ENCODE assay signal across 8 cellular contexts in the genomic region with DNA sequence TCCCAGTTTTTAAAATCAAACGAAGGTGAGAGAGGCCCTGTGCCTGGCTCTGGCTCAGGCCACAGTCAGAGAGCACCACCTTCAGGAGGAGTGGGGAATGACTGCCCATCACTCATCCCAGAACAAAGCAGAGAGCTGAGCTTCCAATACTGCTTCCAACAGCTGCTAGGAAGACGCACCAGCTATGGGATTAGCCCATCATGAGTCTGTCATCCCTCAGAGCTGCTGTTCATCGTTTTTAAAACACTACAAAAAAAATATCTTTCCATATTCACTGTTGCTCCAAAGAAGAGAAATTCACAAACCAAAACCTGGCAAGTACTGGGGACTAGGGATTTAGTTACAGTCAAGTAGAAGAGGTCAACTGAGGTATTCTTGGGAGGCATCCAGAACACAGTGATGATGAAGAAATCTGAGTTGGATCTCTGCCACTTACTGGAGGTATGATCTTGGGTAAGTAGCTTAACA.
DNase-seq lines count a peak whose midpoint lies in the region; ATAC-seq, FAIRE-seq and TF ChIP-seq lines count a peak whose summit lies in the region.

No MANE protein-coding gene starts in this region.

- no peak overlapping the region for H2AK9ac ChIP-seq in IMR-90 (replicated peaks; ENCODE audit: low read depth, low read length, poor library complexity)

- FAIRE-seq in kidney (lab: Jason Lieb, UNC), result no peak

- ATAC-seq in GM19035 (IDR thresholded peaks at IDR 0.05; ENCODE audit: unreplicated experiment) (peak; percentile 61), IMR-90 (ENCODE audit: low read depth) (peak; percentile 96)

- in situ Hi-C loops in IMR-90 (cut with MboI; ENCODE audit: low sequenced_read_pairs), result loop anchor here (10.0 kb wide), 2 partner anchors 513 to 923 kb away; no protein-coding TSS in a partner anchor

- no TSS peak for BruUV-seq in IMR-90 (replicated peaks; lab: Mats Ljungman, UMichigan)

- H3K27ac Mint-ChIP-seq in CD14-positive monocyte, result peak overlapping the region in 2 of 7 donors; percentile 12 to 64
- H3K27ac Mint-ChIP-seq in T-helper 2 cell treated with Interferon-gamma antibody and Interleukin-4, amounts not matched to agents 5 μg/mL and 100 μg/mL, for 36 hours, result no peak overlapping the region

- peak overlapping the region in 1 of 2 experiments; percentile 28; a peak in 1 of 4 replicates for H4K8ac ChIP-seq in IMR-90 (ENCODE audit: low read depth in 2 of 2, low read length in 2 of 2)

- H3K36me3 ChIP-seq in IMR-90 (ENCODE audit: control insufficient read depth, insufficient read depth, low read length) (peaks cover 1% of the 10 kb centered on the region; the same call in 1 of the 2 replicates), kidney (ENCODE audit: control insufficient read depth in 1 of 2, insufficient read depth in 2 of 2, low read length in 2 of 2) (peaks cover 5 to 10% of the 10 kb centered on the region in 2 donors)

- peak overlapping the region; percentile 36 for H2AFZ ChIP-seq in IMR-90 (replicated peaks; ENCODE audit: low read length, poor library complexity)

- H3K27me3 ChIP-seq in IMR-90 (ENCODE audit: control insufficient read depth, insufficient read depth, low read length), result no peaks in the 10 kb centered on the region

- peak overlapping the region; percentile 13; the same call in 1 of the 2 replicates for H3K4me2 ChIP-seq in IMR-90 (ENCODE audit: low read depth, low read length)

- H3K27ac ChIP-seq in IMR-90 (ENCODE audit: insufficient read depth, low read length) (no peak overlapping the region; the same call in 1 of the 2 replicates), RWPE1 (peak overlapping the region; percentile 87), kidney (ENCODE audit: low read depth in 2 of 2, low read length in 2 of 2) (no peak overlapping the region)

- no peak overlapping the region for H3K56ac ChIP-seq in IMR-90 (ENCODE audit: extremely low read depth, insufficient read depth, low read length)

- H3K36me3 Mint-ChIP-seq in CD14-positive monocyte, result peaks cover 41 to 43% of the 10 kb centered on the region in 2 donors
- H3K36me3 Mint-ChIP-seq in T-helper 2 cell treated with Interferon-gamma antibody and Interleukin-4, amounts not matched to agents 5 μg/mL and 100 μg/mL, for 36 hours (ENCODE audit: low read depth), result peaks cover 32% of the 10 kb centered on the region

- CTCF ChIA-PET in IMR-90 (lab: Yijun Ruan, JAX), result interaction anchor here (0.6 to 1.9 kb wide), 37 partner anchors 9 to 1583 kb away, joined by 3 to 16 read pairs (median 5); no protein-coding TSS in a partner anchor
- CTCF ChIA-PET in RWPE1 (lab: Yijun Ruan, JAX), result interaction anchor here (0.5 to 1.4 kb wide), 22 partner anchors 8 to 1069 kb away, joined by 3 to 8 read pairs (median 4); no protein-coding TSS in a partner anchor

- H2AK5ac ChIP-seq in IMR-90 (ENCODE audit: low read depth, low read length), result no peak overlapping the region

- H3K27me3 Mint-ChIP-seq in CD14-positive monocyte (ENCODE audit: low read depth in 3 of 3), result no peaks in the 10 kb centered on the region
- no peaks in the 10 kb centered on the region for H3K27me3 Mint-ChIP-seq in T-helper 2 cell treated with Interferon-gamma antibody and Interleukin-4, amounts not matched to agents 5 μg/mL and 100 μg/mL, for 36 hours (ENCODE audit: low read depth)

- H3K9me1 ChIP-seq in IMR-90 (ENCODE audit: insufficient read depth, low read length), result peaks cover 6% of the 10 kb centered on the region

- POLR2A ChIA-PET in IMR-90 (lab: Charles Lee; ENCODE audit: unreplicated experiment), result no interaction called here
- POLR2A ChIA-PET in RWPE1 (lab: Yijun Ruan, JAX; ENCODE audit: low non-redundant PET), result no interaction called here

- H3K4me1 ChIP-seq in IMR-90 (ENCODE audit: control insufficient read depth, insufficient read depth, low read length), result peaks cover 9% of the 10 kb centered on the region
- H3K4me1 ChIP-seq in kidney (ENCODE audit: control insufficient read depth in 1 of 2, insufficient read depth in 1 of 2, low read depth in 1 of 2, low read length in 2 of 2), result no peaks in the 10 kb centered on the region

- peak overlapping the region; percentile 39 for H2BK120ac ChIP-seq in IMR-90 (ENCODE audit: low read depth, low read length)

- H3K4me1 Mint-ChIP-seq in CD14-positive monocyte, result peaks cover 45% of the 10 kb centered on the region
- H3K4me1 Mint-ChIP-seq in T-helper 2 cell treated with Interferon-gamma antibody and Interleukin-4, amounts not matched to agents 5 μg/mL and 100 μg/mL, for 36 hours (ENCODE audit: low read depth), result peaks cover 4% of the 10 kb centered on the region

- H4K91ac ChIP-seq in IMR-90 (ENCODE audit: insufficient read depth, low read depth, low read length), result no peak overlapping the region

- H3K4me3 ChIP-seq in IMR-90 (ENCODE audit: insufficient read depth, low read depth, low read length) (no peak overlapping the region), kidney (ENCODE audit: low read length in 2 of 2) (no peak overlapping the region)

- dilution Hi-C loops in IMR-90 (cut with HindIII; ENCODE audit: low sequenced_read_pairs, unreplicated experiment), result no loop called here

- no peak overlapping the region for H2BK15ac ChIP-seq in IMR-90 (ENCODE audit: low read depth, low read length)

- intact Hi-C loops in CD14-positive monocyte (cut with micrococcal nuclease) (loop anchor here (5.0 kb wide), 3 partner anchors 515 to 925 kb away; no protein-coding TSS in a partner anchor), IMR-90 (cut with micrococcal nuclease) (loop anchor here (1.0 kb wide), 4 partner anchors 111 to 921 kb away; no protein-coding TSS in a partner anchor), kidney (cut with DNase I) (no loop called here)

- no peaks in the 10 kb centered on the region for H3K9me3 Mint-ChIP-seq in CD14-positive monocyte
- H3K9me3 Mint-ChIP-seq in T-helper 2 cell treated with Interferon-gamma antibody and Interleukin-4, amounts not matched to agents 5 μg/mL and 100 μg/mL, for 36 hours, result no peaks in the 10 kb centered on the region

- no peak overlapping the region for H3K23ac ChIP-seq in IMR-90 (ENCODE audit: low read depth, low read length)

- H3K79me1 ChIP-seq in IMR-90 (ENCODE audit: low read depth in 1 of 2, low read length in 2 of 2), result peaks cover 4 to 15% of the 10 kb centered on the region in 2 experiments; a peak in 1 of 4 replicates

- no peak overlapping the region for H3K18ac ChIP-seq in IMR-90 (ENCODE audit: low read depth, low read length)

- H3K4ac ChIP-seq in IMR-90 (ENCODE audit: low read depth, low read length), result no peak overlapping the region

- WGBS in IMR-90 (ENCODE audit: extremely low coverage in 2 of 2, insufficient read length in 1 of 2), 2 experiments, result no CpG with 5 or more reads among the region's 3 CpGs

- no peak overlapping the region for H4K5ac ChIP-seq in IMR-90 (ENCODE audit: low read depth, low read length)

- no peaks in the 10 kb centered on the region; the same call in 1 of the 2 replicates for H4K20me1 ChIP-seq in IMR-90 (ENCODE audit: insufficient read depth, low read length)

- no peak for DNase-seq in CD14-positive monocyte (ENCODE audit: low spot score)
- peak; percentile 90 for DNase-seq in IMR-90
- DNase-seq in RWPE1 (ENCODE audit: low spot score), result peak; percentile 75
- DNase-seq in cerebellar nuclear complex (lab: John Stamatoyannopoulos, UW), result peak; percentile 6 to 9
- no peak for DNase-seq in kidney
- peak; percentile 9 for DNase-seq in stimulated activated CD4-positive, alpha-beta T cell treated with anti-CD3 and anti-CD28 coated beads, Interleukin-1b, Interleukin-23, amount 100 ng/mL, for 48 hours
- DNase-seq in T-helper 2 cell treated with Interferon-gamma antibody and Interleukin-4, amounts not matched to agents 5 μg/mL and 100 μg/mL, for 36 hours (ENCODE audit: low spot score), result no peak

- H3K9ac ChIP-seq in IMR-90 (ENCODE audit: low read depth, low read length) (no peak overlapping the region), kidney (ENCODE audit: low read length in 2 of 2) (no peak overlapping the region)

- peak overlapping the region; percentile 3 for H2BK5ac ChIP-seq in IMR-90 (ENCODE audit: low read depth, low read length, poor library complexity, severe bottlenecking)

- TF ChIP-seq CTCF in CD14-positive monocyte (IDR thresholded peaks at IDR 0.05), result peak; percentile 98
- peak; percentile 99 for TF ChIP-seq CTCF in IMR-90 (conservative IDR thresholded peaks at IDR 0.05; ENCODE audit: low read depth, low read length)
- TF ChIP-seq CTCF in RWPE1 (conservative IDR thresholded peaks at IDR 0.05; ENCODE audit: low read depth), result peak; percentile 100
- peak; percentile 67 for TF ChIP-seq CTCF in kidney (IDR thresholded peaks at IDR 0.05; ENCODE audit: borderline replicate concordance, extremely low read depth, insufficient read depth)

- TF ChIP-seq POLR2A in IMR-90 (IDR thresholded peaks at IDR 0.05; ENCODE audit: low read depth, low read length), result 0 out of 2 replicates have a peak, but pooled peaks have one; percentile 28

- H3K4me3 Mint-ChIP-seq in CD14-positive monocyte, result no peak overlapping the region
- no peak overlapping the region for H3K4me3 Mint-ChIP-seq in T-helper 2 cell treated with Interferon-gamma antibody and Interleukin-4, amounts not matched to agents 5 μg/mL and 100 μg/mL, for 36 hours

- H3K14ac ChIP-seq in IMR-90 (replicated peaks; ENCODE audit: low read depth, low read length), result no peak overlapping the region

- H3K9me3 ChIP-seq in IMR-90 (ENCODE audit: control insufficient read depth, insufficient read depth, low read length) (no peaks in the 10 kb centered on the region), kidney (ENCODE audit: control insufficient read depth in 1 of 2, low read length in 2 of 2) (no peaks in the 10 kb centered on the region)

- H2BK20ac ChIP-seq in IMR-90 (ENCODE audit: low read depth, low read length), result no peak overlapping the region

- TF ChIP-seq RAD21 in IMR-90 (IDR thresholded peaks at IDR 0.05; ENCODE audit: low read length), result peak; percentile 99

TF ChIP-seq in IMR-90, 13 proteins besides CTCF, POLR2A, EP300 and RAD21:
- TF ChIP-seq SMC3 (IDR thresholded peaks at IDR 0.05; ENCODE audit: low read depth, low read length) (peak; percentile 89), MAFK (IDR thresholded peaks at IDR 0.05; ENCODE audit: low read depth, low read length) (no peak), CEBPB (IDR thresholded peaks at IDR 0.05; ENCODE audit: low read depth, low read length) (peak; percentile 64), MAZ (IDR thresholded peaks at IDR 0.05; ENCODE audit: borderline replicate concordance, low read depth, low read length) (peak; percentile 31; the same call in 1 of the 2 replicates)

Comparison
In these comparisons a context has a peak if more than half of its experiments do, and no peak if none do; other contexts are left out.
1. DNase-seq: peak in IMR-90 (single experiment), RWPE1 (single experiment), cerebellar nuclear complex (2 of 2) and stimulated activated CD4-positive, alpha-beta T cell treated with anti-CD3 and anti-CD28 coated beads, Interleukin-1b, Interleukin-23, amount 100 ng/mL, for 48 hours (single experiment); none in CD14-positive monocyte (single experiment), kidney (single experiment) and T-helper 2 cell treated with Interferon-gamma antibody and Interleukin-4, amounts not matched to agents 5 μg/mL and 100 μg/mL, for 36 hours (single experiment).
2. Peak in every context shown above with its lines, with median percentiles within 50 percentile points of each other: CTCF ChIP-seq.